In the genomic region with DNA sequence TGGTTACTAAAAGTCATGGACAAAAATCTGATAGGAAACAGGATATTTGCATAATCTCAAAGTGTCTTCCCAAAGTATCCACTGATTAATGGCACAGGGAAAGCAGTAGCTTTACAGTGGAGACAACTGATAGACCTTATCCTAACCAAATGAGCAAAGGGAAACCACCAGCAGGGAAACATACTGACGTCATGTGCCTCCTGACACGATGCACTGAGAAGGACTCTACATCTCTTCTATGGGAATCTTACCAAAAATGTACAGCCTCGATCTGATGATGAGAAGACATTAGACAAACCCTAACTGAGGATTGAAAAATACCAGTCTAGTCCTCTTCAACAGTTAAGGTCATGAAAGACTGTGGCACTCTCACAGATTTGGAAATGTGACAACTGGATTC, we compare ENCODE assay signal across 1 cellular context.
TF ChIP-seq lines count a peak whose summit lies in the region.

No MANE protein-coding gene starts in this region.

TF ChIP-seq in HepG2, 621 proteins besides CTCF, POLR2A, EP300 and RAD21:
- peak; percentile 82 for TF ChIP-seq CREB1 (IDR thresholded peaks at IDR 0.05)
- no peak for TF ChIP-seq CREB1 (CRISPR knock-in tag; IDR thresholded peaks at IDR 0.05)
- no peak for TF ChIP-seq HNRNPH1 (optimal IDR thresholded peaks at IDR 0.05; ENCODE audit: low read depth, low read length)
- TF ChIP-seq ATF7 (IDR thresholded peaks at IDR 0.05) = peak; percentile 62
- TF ChIP-seq ATF7 (CRISPR knock-in tag; IDR thresholded peaks at IDR 0.05) = no peak
